1 cellular context compared by ENCODE assay signal in the genomic region with DNA sequence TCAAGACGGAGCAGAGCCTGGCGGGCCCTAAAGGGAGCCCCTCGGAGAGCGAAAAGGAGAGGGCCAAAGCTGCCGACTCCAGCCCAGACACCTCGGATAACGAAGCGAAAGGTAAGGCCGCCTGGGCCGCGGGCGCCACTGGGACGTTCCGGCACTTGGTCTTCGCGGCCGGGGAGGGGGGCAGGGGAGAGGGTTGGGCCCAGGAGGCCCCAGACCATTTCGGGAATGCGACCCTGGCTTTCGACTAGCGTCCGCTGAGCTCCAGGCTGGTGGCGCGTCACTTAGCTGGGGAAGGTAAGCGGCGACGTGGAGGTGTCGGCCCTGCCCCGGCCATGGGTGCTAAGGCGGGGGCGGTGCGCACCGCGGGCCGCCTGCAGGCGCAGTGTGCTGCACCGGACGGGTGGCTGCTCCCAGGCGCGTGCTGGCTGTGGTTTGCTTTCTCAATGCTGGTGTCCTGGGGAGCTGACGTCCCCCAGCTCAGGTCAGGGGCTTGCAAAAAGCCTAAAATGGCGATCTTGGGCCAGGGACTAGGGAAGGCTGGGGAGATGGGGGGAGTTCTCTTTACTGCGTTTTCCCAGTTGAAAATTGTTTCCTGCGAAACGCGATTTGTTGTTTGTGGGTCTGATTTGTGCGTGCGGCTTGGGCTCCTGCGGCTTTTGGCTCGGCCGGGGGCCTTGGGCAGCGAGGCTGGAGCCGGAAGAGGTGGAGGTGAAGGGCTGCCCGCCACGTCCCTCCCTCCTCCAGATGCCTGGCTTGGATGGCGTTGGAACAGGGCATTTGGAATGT.
A peak's percentile ranks its signal among the peaks of the same experiment; 100 is the strongest.
TF ChIP-seq lines count a peak whose summit lies in the region.

No MANE protein-coding gene starts in this region.

TF ChIP-seq in endothelial cell of umbilical vein, 7 proteins besides CTCF, POLR2A, EP300 and RAD21:
- TF ChIP-seq EZH2 (IDR thresholded peaks at IDR 0.05; ENCODE audit: borderline replicate concordance, low read depth, low read length, severe bottlenecking) (peak; percentile 98), JUN (IDR thresholded peaks at IDR 0.05; ENCODE audit: borderline replicate concordance, insufficient read depth, insufficient read length, low read depth) (no peak)
- TF ChIP-seq, protein P1, sequence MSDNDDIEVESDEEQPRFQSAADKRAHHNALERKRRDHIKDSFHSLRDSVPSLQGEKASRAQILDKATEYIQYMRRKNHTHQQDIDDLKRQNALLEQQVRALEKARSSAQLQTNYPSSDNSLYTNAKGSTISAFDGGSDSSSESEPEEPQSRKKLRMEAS (IDR thresholded peaks at IDR 0.05; ENCODE audit: insufficient read depth, insufficient read length) = no peak
